Comparison of ENCODE assay signal across 25 cellular contexts in genomic region chr15:58702233-58702632, GRCh38.
"Had no signal": no experiment of that assay in that cellular context is flagged by ENCODE, and none has a peak within 500 bp of the region (broad histone marks: within the 10 kb centered on the region; RNA-seq: fewer than 3 reads in every experiment).

No MANE protein-coding gene starts in this region.

- ATAC-seq: foreskin keratinocyte, left lung, mucosa of descending colon, pancreas, sciatic nerve had no signal

- H3K4me3 ChIP-seq: coronary artery, esophagus muscularis mucosa, left lung, mucosa of descending colon, pancreas, smooth muscle cell, stomach, thyroid gland, vagina had no signal

- H3K27me3 ChIP-seq: esophagus muscularis mucosa, foreskin keratinocyte, left lung, neutrophil, pancreas, stomach, thyroid gland, vagina had no signal

- H3K4me3 Mint-ChIP-seq: mesothelial cell of epicardium had no signal

- H3K36me3 ChIP-seq: neutrophil, pancreas, thyroid gland, vagina had no signal

- H3K27ac Mint-ChIP-seq: mesothelial cell of epicardium had no signal

- H3K4me2 ChIP-seq: smooth muscle cell had no signal

- DNase-seq: dermis blood vessel endothelial cell; effector memory CD4-positive, alpha-beta T cell; foreskin keratinocyte; hypothalamus; kidney; left lung; mucosa of descending colon; naive B cell; pancreas; stimulated activated CD4-positive, alpha-beta T cell treated with anti-CD3 and anti-CD28 coated beads, Interleukin-12 subunit alpha, Interleukin-12 subunit beta, amount 100 ng/mL, for 4 hours; stimulated activated CD4-positive, alpha-beta T cell treated with anti-CD3 and anti-CD28 coated beads, Interleukin-1b, Interleukin-23, amount 100 ng/mL, for 48 hours; stimulated activated CD4-positive, alpha-beta T cell treated with anti-CD3 and anti-CD28 coated beads, Interleukin-4, amount 100 ng/mL, for 1 hour; stimulated activated CD8-positive, alpha-beta memory T cell treated with anti-CD3 and anti-CD28 coated beads, Interleukin-4, amount 100 ng/mL, for 48 hours; stimulated activated naive CD4-positive, alpha-beta T cell treated with Interleukin-2 at 50 U/mL for 16 hours; stomach; thyroid gland; trophoblast cell had no signal

- H3K9me3 ChIP-seq: neutrophil, pancreas, thyroid gland, vagina had no signal

- FAIRE-seq: endothelial cell of umbilical vein, kidney, pancreas had no signal

- H3K27me3 Mint-ChIP-seq: naive B cell had no signal

- H3K4me1 ChIP-seq: esophagus muscularis mucosa, foreskin keratinocyte, pancreas, vagina had no signal

- H3K27ac ChIP-seq: coronary artery, esophagus muscularis mucosa, foreskin keratinocyte, left lung, pancreas, stomach, thyroid gland, vagina had no signal
